Comparison of ENCODE assay signal across 1 cellular context in the genomic region with DNA sequence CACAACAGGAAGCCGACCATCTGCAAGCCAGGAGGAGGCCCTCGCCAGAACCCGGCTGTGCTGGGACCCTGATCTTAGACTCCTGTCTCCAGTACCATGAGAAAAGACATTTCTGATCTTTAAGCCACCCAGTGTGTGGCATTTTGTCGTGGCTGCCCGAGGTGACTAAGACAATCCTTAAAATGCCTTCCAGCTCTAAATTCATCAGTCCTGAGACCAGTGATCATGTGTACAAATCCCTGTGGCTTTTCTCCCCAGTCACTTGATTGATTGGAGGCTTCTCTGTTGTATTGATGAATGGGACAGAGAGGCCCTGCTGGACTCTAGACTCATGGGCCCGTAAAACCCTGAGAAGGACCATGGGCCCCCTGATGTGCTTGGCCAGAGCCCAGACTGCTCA.
TF ChIP-seq lines count a peak whose summit lies in the region.

No MANE protein-coding gene starts in this region.

TF ChIP-seq in IMR-90, 13 proteins besides CTCF, POLR2A, EP300 and RAD21 (continued from another document):
- TF ChIP-seq, protein P1, sequence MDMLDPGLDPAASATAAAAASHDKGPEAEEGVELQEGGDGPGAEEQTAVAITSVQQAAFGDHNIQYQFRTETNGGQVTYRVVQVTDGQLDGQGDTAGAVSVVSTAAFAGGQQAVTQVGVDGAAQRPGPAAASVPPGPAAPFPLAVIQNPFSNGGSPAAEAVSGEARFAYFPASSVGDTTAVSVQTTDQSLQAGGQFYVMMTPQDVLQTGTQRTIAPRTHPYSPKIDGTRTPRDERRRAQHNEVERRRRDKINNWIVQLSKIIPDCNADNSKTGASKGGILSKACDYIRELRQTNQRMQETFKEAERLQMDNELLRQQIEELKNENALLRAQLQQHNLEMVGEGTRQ (IDR thresholded peaks at IDR 0.05; ENCODE audit: low read depth, low read length) = no peak
- no peak for TF ChIP-seq BHLHE40 (IDR thresholded peaks at IDR 0.05; ENCODE audit: low read depth, low read length)
- no peak for TF ChIP-seq MAFK (IDR thresholded peaks at IDR 0.05; ENCODE audit: low read depth, low read length)
